ENCODE assay signal across 26 cellular contexts in the genomic region with DNA sequence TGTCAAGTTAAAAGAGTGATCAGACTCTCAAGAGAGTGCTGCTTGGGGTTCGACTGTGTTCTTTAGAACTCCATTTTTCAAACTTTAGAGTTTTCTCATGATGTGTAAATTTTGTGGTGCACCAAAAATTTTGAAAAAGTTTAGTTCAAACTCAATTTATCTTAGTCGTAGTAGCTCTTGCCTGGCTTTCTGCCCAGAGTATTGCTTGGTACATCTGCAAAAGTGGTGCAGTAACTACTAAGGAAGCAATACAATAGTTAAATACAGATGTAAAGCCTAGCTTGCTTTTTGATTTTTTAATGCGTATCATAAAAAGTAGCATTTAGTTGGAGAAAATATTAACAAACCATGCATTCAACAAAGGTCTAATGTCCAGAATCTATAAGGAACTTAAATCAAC.
"Had no signal": no experiment of that assay in that cellular context is flagged by ENCODE, and none has a peak within 500 bp of the region (broad histone marks: within the 10 kb centered on the region; RNA-seq: fewer than 3 reads in every experiment).

No MANE protein-coding gene starts in this region.

- H3K9me3 ChIP-seq: left ventricle myocardium inferior, neutrophil, right atrium auricular region, right lobe of liver, tibial nerve, uterus had no signal

- H3K27me3 ChIP-seq: neural progenitor cell, neutrophil, right atrium auricular region, right lobe of liver, tibial nerve, uterus had no signal

- H3K9me3 Mint-ChIP-seq: natural killer cell, nephron progenitor cell, neural progenitor cell, type B pancreatic cell had no signal

- H3K4me1 Mint-ChIP-seq: mesothelial cell of epicardium; naive B cell; natural killer cell; neural progenitor cell; stimulated activated memory B cell treated with anti-CD40 and anti-IgM and Interleukin-4, amounts not matched to agents 10 μg/mL and 1 μg/mL and 100 μg/mL, for 72 hours; stimulated activated naive CD8-positive, alpha-beta T cell treated with anti-CD3 and anti-CD28 coated beads, Interleukin-15, amount 100 ng/mL, for 72 hours had no signal

- H3K4me3 ChIP-seq: left ventricle myocardium inferior, lung, neural progenitor cell, right atrium auricular region, right lobe of liver, smooth muscle cell, tibial nerve, uterus had no signal

- H3K36me3 ChIP-seq: left ventricle myocardium inferior, neural progenitor cell, neutrophil, right atrium auricular region, right lobe of liver, tibial nerve, uterus had no signal

- DNase-seq: islet precursor cell; left ventricle myocardium inferior; mesendoderm; naive B cell; natural killer cell; nephron progenitor cell; occipital lobe; right lobe of liver; stimulated activated CD4-positive, alpha-beta T cell treated with anti-CD3 and anti-CD28 coated beads, Interleukin-1b, Interleukin-23, amount 100 ng/mL, for 48 hours; stimulated activated CD4-positive, alpha-beta T cell treated with anti-CD3 and anti-CD28 coated beads, Interleukin-2, amount 100 ng/mL, for 48 hours; stimulated activated CD4-positive, alpha-beta T cell treated with anti-CD3 and anti-CD28 coated beads, Interleukin-4, amount 100 ng/mL, for 4 hours; stimulated activated CD8-positive, alpha-beta memory T cell treated with anti-CD3 and anti-CD28 coated beads, Interleukin-4, amount 100 ng/mL, for 48 hours; stimulated activated naive CD4-positive, alpha-beta T cell treated with Interleukin-2 at 50 U/mL for 16 hours; stimulated activated naive CD8-positive, alpha-beta T cell treated with anti-CD3 and anti-CD28 coated beads, Interleukin-15, amount 100 ng/mL, for 72 hours; substantia nigra; uterus had no signal

- H3K4me2 ChIP-seq: neural progenitor cell, smooth muscle cell had no signal

- H3K4me1 ChIP-seq: left ventricle myocardium inferior, neural progenitor cell, parathyroid adenoma, right atrium auricular region, right lobe of liver, tibial nerve, uterus had no signal

- H3K9ac ChIP-seq: neural progenitor cell, parathyroid adenoma had no signal

- H2AFZ ChIP-seq: neural progenitor cell, parathyroid adenoma had no signal

- H3K79me2 ChIP-seq: parathyroid adenoma had no signal

- H3K36me3 Mint-ChIP-seq: mesothelial cell of epicardium, natural killer cell, neural progenitor cell, type B pancreatic cell had no signal

- H3K27me3 Mint-ChIP-seq: stimulated activated naive CD8-positive, alpha-beta T cell treated with anti-CD3 and anti-CD28 coated beads, Interleukin-15, amount 100 ng/mL, for 72 hours; type B pancreatic cell had no signal

- H3K27ac Mint-ChIP-seq: mesothelial cell of epicardium; naive B cell; natural killer cell; nephron progenitor cell; neural progenitor cell; stimulated activated memory B cell treated with anti-CD40 and anti-IgM and Interleukin-4, amounts not matched to agents 10 μg/mL and 1 μg/mL and 100 μg/mL, for 72 hours; stimulated activated naive CD8-positive, alpha-beta T cell treated with anti-CD3 and anti-CD28 coated beads, Interleukin-15, amount 100 ng/mL, for 72 hours; type B pancreatic cell had no signal

- H3K4me3 Mint-ChIP-seq: mesothelial cell of epicardium; naive B cell; natural killer cell; nephron progenitor cell; neural progenitor cell; stimulated activated memory B cell treated with anti-CD40 and anti-IgM and Interleukin-4, amounts not matched to agents 10 μg/mL and 1 μg/mL and 100 μg/mL, for 72 hours; stimulated activated naive CD8-positive, alpha-beta T cell treated with anti-CD3 and anti-CD28 coated beads, Interleukin-15, amount 100 ng/mL, for 72 hours; type B pancreatic cell had no signal

- H3K27ac ChIP-seq: left ventricle myocardium inferior, neural progenitor cell, neutrophil, parathyroid adenoma, right atrium auricular region, right lobe of liver, tibial nerve, uterus had no signal
